Comparison of ENCODE assay signal across 10 cellular contexts in the genomic region with DNA sequence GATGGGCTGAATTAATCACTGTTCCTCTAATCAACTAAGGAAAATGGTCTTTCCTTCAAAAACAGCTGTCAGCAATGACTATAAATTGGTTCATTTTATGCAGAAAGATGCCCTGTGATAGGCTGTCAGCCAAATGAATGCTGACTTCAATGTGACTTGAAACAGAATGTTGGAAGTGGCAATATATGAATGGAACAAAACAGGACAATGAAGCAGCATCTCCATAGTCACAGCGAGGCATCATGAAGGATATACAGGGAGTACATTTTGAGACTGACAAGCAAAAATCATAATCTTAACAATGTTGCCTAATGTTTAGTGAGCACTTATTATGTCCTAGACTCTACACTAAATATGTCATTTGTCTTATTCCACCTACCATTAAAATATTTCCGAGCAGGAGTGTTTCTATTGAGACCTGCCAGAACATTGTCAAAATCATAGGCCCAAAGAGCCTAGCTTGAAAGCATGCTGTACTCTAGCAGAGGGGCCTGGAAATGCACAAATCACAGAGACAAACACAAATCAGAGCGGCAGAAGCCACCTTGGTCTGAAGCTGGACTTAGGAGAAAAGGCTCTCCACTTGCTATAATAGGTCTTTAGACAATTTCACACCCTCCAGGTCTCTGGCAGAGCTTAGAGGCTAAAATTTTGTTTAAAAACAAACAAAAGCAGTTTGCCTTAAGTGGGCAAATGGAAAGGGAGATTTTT.
A peak's percentile ranks its signal among the peaks of the same experiment; 100 is the strongest.
DNase-seq lines count a peak whose midpoint lies in the region; ATAC-seq and TF ChIP-seq lines count a peak whose summit lies in the region.
"Had no signal": no experiment of that assay in that cellular context is flagged by ENCODE, and none has a peak within 500 bp of the region (broad histone marks: within the 10 kb centered on the region; RNA-seq: fewer than 3 reads in every experiment).

No MANE protein-coding gene starts in this region.

- H3K27ac ChIP-seq in C4-2B (peak overlapping the region; percentile 72), ascending aorta (peak overlapping the region; percentile 85 to 92), right atrium auricular region (peak overlapping the region; percentile 87 to 95), gastrocnemius medialis (peak overlapping the region; percentile 85 to 92 (median 88))

- TF ChIP-seq POLR2A in gastrocnemius medialis (IDR thresholded peaks at IDR 0.05) = no peak

- intact Hi-C loops in ascending aorta (cut with DNase I) = loop anchor here (2.0 to 10.0 kb wide), 4 partner anchors 70 to 442 kb away; a partner anchor contains a TSS
- intact Hi-C loops in gastrocnemius medialis (cut with DNase I; ENCODE audit: low total_unique reads) = loop anchor here (10.0 kb wide), 2 partner anchors 568 to 1068 kb away; a partner anchor contains a TSS

- CTCF ChIA-PET in GM10248 (lab: Yijun Ruan, JAX) = interaction anchor here (1.0 to 1.2 kb wide), 3 partner anchors 10 to 633 kb away, joined by 3 read pairs; no protein-coding TSS in a partner anchor

- TF ChIP-seq CTCF in C4-2B (conservative IDR thresholded peaks at IDR 0.05) (no peak), ascending aorta (IDR thresholded peaks at IDR 0.05) (no peak), right atrium auricular region (IDR thresholded peaks at IDR 0.05) (no peak), gastrocnemius medialis (IDR thresholded peaks at IDR 0.05 in 4 of 5, conservative IDR thresholded peaks at IDR 0.05 in 1 of 5) (no peak), GM10248 (IDR thresholded peaks at IDR 0.05; ENCODE audit: control extremely low read depth, extremely low read depth, low read depth, missing control alignments) (no peak)

- POLR2A ChIA-PET in GM10248 (lab: Yijun Ruan, JAX) = no interaction called here

- no peaks in the 10 kb centered on the region for H3K9me3 ChIP-seq in ascending aorta
- no peaks in the 10 kb centered on the region for H3K9me3 ChIP-seq in right atrium auricular region
- H3K9me3 ChIP-seq in gastrocnemius medialis = no peaks in the 10 kb centered on the region

- H3K27me3 ChIP-seq in ascending aorta (no peaks in the 10 kb centered on the region), right atrium auricular region (no peaks in the 10 kb centered on the region), gastrocnemius medialis (no peaks in the 10 kb centered on the region)

- peak overlapping the region in 1 of 2 donors; percentile 13 for H3K4me3 ChIP-seq in ascending aorta
- no peak overlapping the region for H3K4me3 ChIP-seq in right atrium auricular region
- H3K4me3 ChIP-seq in gastrocnemius medialis = no peak overlapping the region

- ATAC-seq in gastrocnemius medialis = peak; percentile 18 to 27

- in situ Hi-C loops in gastrocnemius medialis (cut with MboI; ENCODE audit: low sequenced_read_pairs in 4 of 4) = no loop called here

- peaks cover 24 to 44% of the 10 kb centered on the region in 2 donors for H3K4me1 ChIP-seq in ascending aorta
- peaks cover 0 to 49% of the 10 kb centered on the region in 2 donors for H3K4me1 ChIP-seq in right atrium auricular region
- H3K4me1 ChIP-seq in gastrocnemius medialis = peaks cover 60 to 67% of the 10 kb centered on the region in 2 donors

- H3K36me3 ChIP-seq in ascending aorta (no peaks in the 10 kb centered on the region), right atrium auricular region (no peaks in the 10 kb centered on the region), gastrocnemius medialis (no peaks in the 10 kb centered on the region)

- DNase-seq in ascending aorta (ENCODE audit: low spot score in 2 of 2) = no peak
- DNase-seq in right atrium auricular region (ENCODE audit: low spot score) = peak; percentile 55
- DNase-seq in gastrocnemius medialis = peak in 1 of 2 donors; percentile 8
- DNase-seq in NCI-H1092 (lab: John Stamatoyannopoulos, UW) = no peak
- no peak for DNase-seq in nucleus accumbens (lab: John Stamatoyannopoulos, UW)
- no peak for DNase-seq in NCI-H1417 (lab: John Stamatoyannopoulos, UW)
- DNase-seq in GM10248 (ENCODE audit: extremely low spot score) = no peak
- DNase-seq: stimulated activated CD4-positive, alpha-beta T cell treated with anti-CD3 and anti-CD28 coated beads, Interleukin-2, amount 100 ng/mL, for 24 hours; T-helper 2 cell had no signal
